10 cellular contexts compared by ENCODE assay signal in the genomic region with DNA sequence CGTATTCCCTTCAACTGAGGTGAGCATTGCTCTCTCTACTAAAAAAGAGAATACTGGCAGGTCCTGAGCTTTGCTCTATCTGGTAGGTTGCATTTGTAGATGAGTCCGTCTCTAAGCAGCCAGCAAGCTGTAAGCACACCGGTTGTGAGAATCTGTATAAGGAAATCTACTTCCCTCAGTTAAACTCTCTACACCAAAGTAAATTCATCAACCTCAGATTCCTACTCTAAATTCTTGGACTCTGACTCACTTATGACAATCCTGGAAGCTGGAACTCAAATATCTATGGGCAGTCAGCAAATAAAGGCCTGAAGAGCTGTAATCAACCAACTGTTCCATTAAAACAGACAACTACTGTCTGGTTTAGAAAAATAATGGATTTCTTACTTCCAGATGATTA. TPM values are rescaled to one million over a fixed set of nuclear protein-coding genes. Genes with fewer than 3 reads are reported as not detected.
DNase-seq lines count a peak whose midpoint lies in the region; ATAC-seq and TF ChIP-seq lines count a peak whose summit lies in the region.
"Had no signal": no experiment of that assay in that cellular context is flagged by ENCODE, and none has a peak within 500 bp of the region (broad histone marks: within the 10 kb centered on the region; RNA-seq: fewer than 3 reads in every experiment).

No MANE protein-coding gene starts in this region.

- H3K4me1 Mint-ChIP-seq in nephron, result peaks cover 58% of the 10 kb centered on the region
- H3K4me1 Mint-ChIP-seq in natural killer cell treated with Interleukin-12 subunit alpha and Interleukin-12 subunit beta and Interleukin-15 and Interleukin-18, amount 100 ng/mL, for 72 hours (ENCODE audit: low read depth in 2 of 2), result no peaks in the 10 kb centered on the region
- H3K4me1 Mint-ChIP-seq: T-helper 17 cell had no signal

- peak overlapping the region in 2 of 3 experiments; percentile 5 to 45 for H3K4me3 Mint-ChIP-seq in nephron
- H3K4me3 Mint-ChIP-seq in natural killer cell treated with Interleukin-12 subunit alpha and Interleukin-12 subunit beta and Interleukin-15 and Interleukin-18, amount 100 ng/mL, for 72 hours, result no peak overlapping the region
- H3K4me3 Mint-ChIP-seq: activated naive CD8-positive, alpha-beta T cell; T-helper 17 cell had no signal

- H3K27me3 Mint-ChIP-seq in nephron (ENCODE audit: low read depth), result peaks cover 4% of the 10 kb centered on the region
- H3K27me3 Mint-ChIP-seq in natural killer cell treated with Interleukin-12 subunit alpha and Interleukin-12 subunit beta and Interleukin-15 and Interleukin-18, amount 100 ng/mL, for 72 hours, result no peaks in the 10 kb centered on the region
- H3K27me3 Mint-ChIP-seq: activated naive CD8-positive, alpha-beta T cell; T-helper 17 cell had no signal

- no peak overlapping the region for H3K4me3 ChIP-seq in fibroblast of the aortic adventitia (ENCODE audit: low read depth, low read length)

- TF ChIP-seq CTCF in fibroblast of the aortic adventitia (IDR thresholded peaks at IDR 0.05; ENCODE audit: insufficient read depth, low read length) (no peak), nephron (IDR thresholded peaks at IDR 0.05; ENCODE audit: unreplicated experiment in 3 of 3) (no peak)

- in situ Hi-C loops in Caki2 (cut with HindIII; ENCODE audit: low pct_unique_long_range_greater_than_20kb, low sequenced_read_pairs), result no loop called here

- H3K36me3 Mint-ChIP-seq in nephron (ENCODE audit: low read depth), result peaks cover 19% of the 10 kb centered on the region
- H3K36me3 Mint-ChIP-seq in natural killer cell treated with Interleukin-12 subunit alpha and Interleukin-12 subunit beta and Interleukin-15 and Interleukin-18, amount 100 ng/mL, for 72 hours, result no peaks in the 10 kb centered on the region
- H3K36me3 Mint-ChIP-seq: activated naive CD8-positive, alpha-beta T cell had no signal

- no peak for ATAC-seq in GM21447 (IDR thresholded peaks at IDR 0.05; ENCODE audit: unreplicated experiment)
- ATAC-seq in natural killer cell treated with Interleukin-12 subunit alpha and Interleukin-12 subunit beta and Interleukin-15 and Interleukin-18, amount 100 ng/mL, for 72 hours, result no peak
- ATAC-seq in HG03442 (IDR thresholded peaks at IDR 0.05; ENCODE audit: unreplicated experiment), result no peak
- ATAC-seq: T-helper 17 cell had no signal

- no peaks in the 10 kb centered on the region for H3K9me3 Mint-ChIP-seq in nephron
- peaks cover 5% of the 10 kb centered on the region for H3K9me3 Mint-ChIP-seq in natural killer cell treated with Interleukin-12 subunit alpha and Interleukin-12 subunit beta and Interleukin-15 and Interleukin-18, amount 100 ng/mL, for 72 hours

- DNase-seq in Caki2 (ENCODE audit: low read depth) (peak; percentile 90), RPMI7951 (ENCODE audit: low read depth) (peak; percentile 90), fibroblast of the aortic adventitia (ENCODE audit: low read depth) (peak; percentile 79), NCI-H2227 treated with DMSO at 0.1 percent for 48 hours (lab: John Stamatoyannopoulos, UW) (no peak)
- no peak for DNase-seq in natural killer cell treated with Interleukin-12 subunit alpha and Interleukin-12 subunit beta and Interleukin-15 and Interleukin-18, amount 100 ng/mL, for 72 hours (ENCODE audit: low spot score)
- DNase-seq: T-helper 17 cell had no signal

- H3K27ac Mint-ChIP-seq in nephron, result peak overlapping the region; percentile 73 to 93 (median 88)
- no peak overlapping the region for H3K27ac Mint-ChIP-seq in natural killer cell treated with Interleukin-12 subunit alpha and Interleukin-12 subunit beta and Interleukin-15 and Interleukin-18, amount 100 ng/mL, for 72 hours
- H3K27ac Mint-ChIP-seq: activated naive CD8-positive, alpha-beta T cell; T-helper 17 cell had no signal

RNA-seq across cellular contexts. Expression of gene FAT1, which starts 37.9 kb away (rescaled TPM):
- 107 and 110 TPM in 2 replicates for total RNA-seq in Caki2 (2014; rRNA removed; shearing (Covaris generic); ENCODE audit: low replicate concordance)
- 92.8 and 111 TPM in 2 replicates for total RNA-seq in RPMI7951 (2014; rRNA removed; shearing (Covaris generic))
- 114 and 189 TPM in 2 replicates for total RNA-seq in fibroblast of the aortic adventitia (ENCODE audit: low replicate concordance)
- total RNA-seq in natural killer cell treated with Interleukin-12 subunit alpha and Interleukin-12 subunit beta and Interleukin-15 and Interleukin-18, amount 100 ng/mL, for 72 hours, result not detected
- total RNA-seq: T-helper 17 cell had no signal

Comparison
In these comparisons a context has a peak if more than half of its experiments do, and no peak if none do; other contexts are left out.
1. DNase-seq: peak in Caki2 (single experiment), RPMI7951 (single experiment) and fibroblast of the aortic adventitia (single experiment); none in NCI-H2227 treated with DMSO at 0.1 percent for 48 hours (single experiment) and natural killer cell treated with Interleukin-12 subunit alpha and Interleukin-12 subunit beta and Interleukin-15 and Interleukin-18, amount 100 ng/mL, for 72 hours (single experiment).
2. H3K27ac Mint-ChIP-seq: peak in nephron (3 of 3); none in natural killer cell treated with Interleukin-12 subunit alpha and Interleukin-12 subunit beta and Interleukin-15 and Interleukin-18, amount 100 ng/mL, for 72 hours (0 of 2).
3. RNA of gene FAT1, which starts 37.9 kb away (total RNA-seq): 114 to 189 TPM in fibroblast of the aortic adventitia, 92.8 to 111 TPM in RPMI7951 and 107 to 110 TPM in Caki2; not detected in natural killer cell treated with Interleukin-12 subunit alpha and Interleukin-12 subunit beta and Interleukin-15 and Interleukin-18, amount 100 ng/mL, for 72 hours; every median in the first group is over 10 times any median in the second.